Comparison of ENCODE assay signal across 1 cellular context in genomic region chr22:20118572-20119020, GRCh38.
TF ChIP-seq lines count a peak whose summit lies in the region.

No MANE protein-coding gene starts in this region.

TF ChIP-seq in K562, 482 proteins besides CTCF, POLR2A, EP300 and RAD21 (continued from another document):
- TF ChIP-seq VEZF1 (CRISPR knock-in tag; IDR thresholded peaks at IDR 0.05) (no peak), ZNF140 (CRISPR knock-in tag; IDR thresholded peaks at IDR 0.05) (no peak)
TF ChIP-seq in K562: peak in this region for 46.
